In genomic region chr2:96977631-96978195, GRCh38 we compare ENCODE assay signal across 8 cellular contexts. TPM values are rescaled to one million over a fixed set of nuclear protein-coding genes. Genes with fewer than 3 reads are reported as not detected.
DNase-seq lines count a peak whose midpoint lies in the region; TF ChIP-seq lines count a peak whose summit lies in the region.

No MANE protein-coding gene starts in this region.

- H2AFZ ChIP-seq in trophoblast cell (ENCODE audit: insufficient read depth, low read length, poor library complexity): no peak overlapping the region

- no peak overlapping the region for H3K4me3 ChIP-seq in epithelial cell of proximal tubule (ENCODE audit: low read depth, low read length)
- no peak overlapping the region for H3K4me3 ChIP-seq in trophoblast cell (ENCODE audit: low read depth, low read length)

- H4K12ac ChIP-seq in trophoblast cell (ENCODE audit: low read depth, low read length): no peak overlapping the region

- no peaks in the 10 kb centered on the region for H3K79me1 ChIP-seq in trophoblast cell (ENCODE audit: low read length)

- whole genome bisulfite sequencing in trophoblast cell (ENCODE audit: extremely low coverage, insufficient coverage, insufficient read length): no CpG with 5 or more reads among the region's 16 CpGs

- H3K4me2 ChIP-seq in trophoblast cell (ENCODE audit: low read length): no peak overlapping the region

- H2BK12ac ChIP-seq in trophoblast cell (ENCODE audit: low read length): no peak overlapping the region

- H4K91ac ChIP-seq in trophoblast cell (ENCODE audit: low read depth, low read length): no peak overlapping the region

- H3K36me3 ChIP-seq in trophoblast cell (ENCODE audit: control insufficient read depth in 1 of 2, insufficient read depth in 2 of 2, low read length in 2 of 2): no peaks in the 10 kb centered on the region

- no peak for TF ChIP-seq CTCF in epithelial cell of proximal tubule (conservative IDR thresholded peaks at IDR 0.05; ENCODE audit: low read depth, low read length)
- no peak for TF ChIP-seq CTCF in GM20000 (IDR thresholded peaks at IDR 0.05; ENCODE audit: extremely low read depth, missing control alignments)

- no peak overlapping the region for H3K27ac ChIP-seq in trophoblast cell (ENCODE audit: low read depth, low read length)

- H3K18ac ChIP-seq in trophoblast cell (ENCODE audit: low read length): no peak overlapping the region

- no peak overlapping the region for H2AK5ac ChIP-seq in trophoblast cell (ENCODE audit: low read length)

- H3K9me3 ChIP-seq in trophoblast cell (ENCODE audit: insufficient read depth, low read depth, low read length): no peaks in the 10 kb centered on the region

- peak; percentile 65 for DNase-seq in EL
- peak; percentile 98 for DNase-seq in SK-MEL-5 (ENCODE audit: low read depth, low spot score)
- DNase-seq in epithelial cell of proximal tubule (ENCODE audit: low read depth): peak; percentile 46
- DNase-seq in trophoblast cell: peak; percentile 7 to 53
- DNase-seq in GF-D8 (lab: John Stamatoyannopoulos, UW): no peak
- DNase-seq in GM03348 (ENCODE audit: low spot score): no peak
- DNase-seq in GM20000 (ENCODE audit: low spot score): no peak
- DNase-seq in T1000 (lab: John Stamatoyannopoulos, UW): no peak

- H2BK120ac ChIP-seq in trophoblast cell (ENCODE audit: insufficient read depth, low read length, poor library complexity): no peak overlapping the region

- no peak overlapping the region for H4K8ac ChIP-seq in trophoblast cell (ENCODE audit: low read depth, low read length)

- H2BK5ac ChIP-seq in trophoblast cell (ENCODE audit: low read depth, low read length, poor library complexity): no peak overlapping the region

- no peaks in the 10 kb centered on the region for H3K4me1 ChIP-seq in trophoblast cell (ENCODE audit: control insufficient read depth in 1 of 2, insufficient read depth in 2 of 2, low read length in 2 of 2)

- no peaks in the 10 kb centered on the region for H3K27me3 ChIP-seq in trophoblast cell (ENCODE audit: insufficient read depth, low read length)

- H3K14ac ChIP-seq in trophoblast cell (ENCODE audit: low read length): no peak overlapping the region

- H3K9ac ChIP-seq in trophoblast cell (ENCODE audit: low read length): no peak overlapping the region

- no peaks in the 10 kb centered on the region for H3K79me2 ChIP-seq in trophoblast cell (ENCODE audit: control insufficient read depth, insufficient read depth, low read length, poor library complexity)

- no peak overlapping the region for H3K23ac ChIP-seq in trophoblast cell (ENCODE audit: low read length)

- in situ Hi-C loops in SK-MEL-5 (cut with HindIII; ENCODE audit: low pct_unique_long_range_greater_than_20kb, low sequenced_read_pairs): no loop called here

- no peak overlapping the region for H3K4ac ChIP-seq in trophoblast cell (ENCODE audit: low read depth, low read length)

RNA-seq across cellular contexts. Expression of gene FAM178B, which starts 8.7 kb away (rescaled TPM):
- total RNA-seq in SK-MEL-5 (2014; rRNA removed; shearing (Covaris generic)): 8.3 and 10.9 TPM in 2 replicates
- polyA plus RNA-seq in SK-MEL-5 (2015; cell fraction: cytosol; rRNA removed): 54.5 and 57.1 TPM in 2 replicates
- 29.3 and 38.5 TPM in 2 replicates for polyA plus RNA-seq in SK-MEL-5 (2015; cell fraction: nucleus; rRNA removed)
- total RNA-seq in epithelial cell of proximal tubule: not detected in 2 replicates
- polyA plus RNA-seq in trophoblast cell (2013): 2.4 TPM in 2 replicates

Comparison
In these comparisons a context has a peak if more than half of its experiments do, and no peak if none do; other contexts are left out.
1. DNase-seq: peak in EL (single experiment), SK-MEL-5 (single experiment), epithelial cell of proximal tubule (single experiment) and trophoblast cell (2 of 2); none in GF-D8 (single experiment), GM03348 (single experiment), GM20000 (single experiment) and T1000 (single experiment).